In the genomic region with DNA sequence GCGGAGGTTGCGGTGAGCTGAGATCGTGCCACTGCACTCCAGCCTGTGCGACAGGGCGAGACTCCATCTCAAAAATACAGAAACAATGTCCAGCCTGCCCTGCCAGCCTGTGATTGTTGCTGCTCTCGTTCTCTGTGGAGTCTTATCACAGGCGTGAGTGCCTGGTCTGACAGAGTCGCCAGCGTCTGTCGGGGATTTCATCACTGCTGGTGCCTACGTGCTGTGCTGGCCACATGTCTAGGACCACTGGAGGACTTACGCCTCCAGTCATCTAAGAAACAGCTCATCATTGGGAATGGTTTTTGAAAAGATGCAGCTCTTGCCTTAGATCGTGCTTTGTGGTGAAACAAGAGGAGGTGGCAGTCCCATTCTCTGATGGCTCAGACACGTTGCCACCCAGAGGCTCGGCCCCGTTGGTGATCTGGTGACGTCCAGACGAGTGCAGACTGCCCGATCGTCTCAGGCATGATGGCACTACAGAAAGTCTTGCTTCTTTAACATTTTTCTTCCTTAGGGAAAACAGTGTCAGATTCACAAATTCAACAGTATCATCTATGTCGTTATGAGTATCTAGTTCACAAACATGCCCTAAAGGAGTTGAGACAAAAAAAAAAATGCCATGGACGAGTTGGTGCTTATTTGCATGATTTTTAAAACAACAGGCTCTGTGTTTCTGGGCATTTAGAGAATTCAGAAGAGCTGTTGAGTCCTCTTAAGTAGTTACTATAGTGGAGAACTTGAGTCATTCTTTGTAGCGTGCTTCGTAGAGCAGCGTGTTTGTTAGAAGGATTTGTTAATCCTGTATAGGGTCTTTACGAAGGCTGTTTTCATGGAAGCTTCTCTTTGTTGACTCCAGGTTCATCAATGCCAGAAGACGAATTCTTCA, we compare ENCODE assay signal across 1 cellular context.
TF ChIP-seq lines count a peak whose summit lies in the region.

No MANE protein-coding gene starts in this region.

TF ChIP-seq in H1, 55 proteins besides CTCF, POLR2A, EP300 and RAD21:
- TF ChIP-seq CTBP2 (IDR thresholded peaks at IDR 0.05; ENCODE audit: borderline replicate concordance, insufficient read depth, insufficient read length, low read length) = no peak
- no peak for TF ChIP-seq EGR1 (IDR thresholded peaks at IDR 0.05; ENCODE audit: borderline replicate concordance, low read depth, low read length)
- no peak for TF ChIP-seq TBP (IDR thresholded peaks at IDR 0.05; ENCODE audit: low read depth, low read length)
- no peak for TF ChIP-seq KDM5A (IDR thresholded peaks at IDR 0.05; ENCODE audit: low read length)
- TF ChIP-seq GABPA (IDR thresholded peaks at IDR 0.05; ENCODE audit: borderline replicate concordance, insufficient read depth, low read length) = no peak
- no peak for TF ChIP-seq ZNF274 (IDR thresholded peaks at IDR 0.05; ENCODE audit: borderline replicate concordance, extremely low read depth, low read length)
- no peak for TF ChIP-seq MAX (IDR thresholded peaks at IDR 0.05)
- no peak for TF ChIP-seq SP1 (IDR thresholded peaks at IDR 0.05; ENCODE audit: low read depth, low read length)
- TF ChIP-seq EZH2 (IDR thresholded peaks at IDR 0.05; ENCODE audit: low read depth, low read length, severe bottlenecking) = no peak
- TF ChIP-seq SAP30 (IDR thresholded peaks at IDR 0.05; ENCODE audit: insufficient read depth, insufficient replicate concordance, low read length) = no peak
- TF ChIP-seq CBX8 (IDR thresholded peaks at IDR 0.05; ENCODE audit: borderline replicate concordance, low read depth, low read length) = no peak
- no peak for TF ChIP-seq YY1 (IDR thresholded peaks at IDR 0.05; ENCODE audit: low read depth, low read length)
- TF ChIP-seq TAF7 (optimal IDR thresholded peaks at IDR 0.05; ENCODE audit: borderline replicate concordance, low read depth, low read length) = no peak
- TF ChIP-seq GTF2F1 (IDR thresholded peaks at IDR 0.05; ENCODE audit: borderline replicate concordance, low read depth, low read length) = no peak
- no peak for TF ChIP-seq SP2 (IDR thresholded peaks at IDR 0.05; ENCODE audit: low read length)
- TF ChIP-seq CREB1 (IDR thresholded peaks at IDR 0.05) = no peak
- TF ChIP-seq JUND (IDR thresholded peaks at IDR 0.05; ENCODE audit: low read length) = no peak
